Comparison of ENCODE assay signal across 8 cellular contexts in genomic region chr10:103481974-103482531, GRCh38. TPM values are rescaled to one million over a fixed set of nuclear protein-coding genes. Genes with fewer than 3 reads are reported as not detected.
DNase-seq lines count a peak whose midpoint lies in the region; ATAC-seq, FAIRE-seq and TF ChIP-seq lines count a peak whose summit lies in the region.

No MANE protein-coding gene starts in this region.

- H3K27ac Mint-ChIP-seq in activated naive CD4-positive, alpha-beta T cell treated with anti-CD3 and anti-CD28 coated beads for 36 hours = no peak overlapping the region

- peak; percentile 83 for TF ChIP-seq RAD21 in GM12878 (IDR thresholded peaks at IDR 0.05; ENCODE audit: insufficient read depth, low read depth, low read length)

- POLR2A ChIA-PET in GM12878 (lab: Charles Lee) = no interaction called here

- no peaks in the 10 kb centered on the region for H4K20me1 ChIP-seq in GM12878 (ENCODE audit: control insufficient read depth, insufficient read depth)

- FAIRE-seq in GM12878 (lab: Jason Lieb, UNC) = peak; percentile 98

- peak; percentile 76 for ATAC-seq in HG02870 (IDR thresholded peaks at IDR 0.05; ENCODE audit: unreplicated experiment)
- peak; percentile 93 for ATAC-seq in GM12878
- ATAC-seq in HG03439 (IDR thresholded peaks at IDR 0.05; ENCODE audit: unreplicated experiment) = no peak

- TF ChIP-seq CTCF in GM12878 (IDR thresholded peaks at IDR 0.05 in 2 of 3, conservative IDR thresholded peaks at IDR 0.05 in 1 of 3; ENCODE audit: control insufficient read depth in 2 of 3, extremely low read depth in 1 of 3, insufficient read depth in 1 of 3, low read depth in 3 of 3, low read length in 3 of 3) = peak; percentile 67 to 82 (median 76)

- RAD21 ChIA-PET in GM12878 (lab: Charles Lee; ENCODE audit: unreplicated experiment) = interaction anchor here (1.7 kb wide), 1 partner anchor 10 kb away, joined by 11 read pairs; no protein-coding TSS in a partner anchor

- TF ChIP-seq EP300 in GM12878 (IDR thresholded peaks at IDR 0.05; ENCODE audit: borderline replicate concordance in 1 of 2, control insufficient read depth in 1 of 2, low read depth in 2 of 2, low read length in 2 of 2) = no peak

- H3K4me1 Mint-ChIP-seq in activated naive CD4-positive, alpha-beta T cell treated with anti-CD3 and anti-CD28 coated beads for 36 hours (ENCODE audit: low read depth) = no peaks in the 10 kb centered on the region

- H3K4me3 Mint-ChIP-seq in activated naive CD4-positive, alpha-beta T cell treated with anti-CD3 and anti-CD28 coated beads for 36 hours = no peak overlapping the region

- CTCF ChIA-PET in activated naive CD4-positive, alpha-beta T cell treated with anti-CD3 and anti-CD28 coated beads for 36 hours (lab: Charles Lee) = interaction anchor here (0.8 to 1.9 kb wide), 4 partner anchors 11 to 80 kb away, joined by 4 to 10 read pairs (median 4); no protein-coding TSS in a partner anchor
- CTCF ChIA-PET in GM12878 (lab: Yijun Ruan, JAX) = interaction anchor here (0.8 to 10.6 kb wide), 9 partner anchors 16 to 204 kb away, joined by 3 to 195 read pairs (median 7); partner anchors contain the start of gene CALHM2

- H3K36me3 Mint-ChIP-seq in activated naive CD4-positive, alpha-beta T cell treated with anti-CD3 and anti-CD28 coated beads for 36 hours (ENCODE audit: low read depth) = no peaks in the 10 kb centered on the region

- no peak overlapping the region for H2AFZ ChIP-seq in GM12878 (ENCODE audit: control insufficient read depth, low read depth, low read length)

- SMC1A ChIA-PET in GM12878 (lab: Charles Lee; ENCODE audit: uncharacterized antibody, unreplicated experiment) = interaction anchor here (0.8 to 3.2 kb wide), 9 partner anchors 8 to 647 kb away, joined by 3 to 32 read pairs (median 3); partner anchors contain the start of genes ATP5MK and PDCD11

- no peaks in the 10 kb centered on the region for H3K36me3 ChIP-seq in GM12878 (ENCODE audit: control insufficient read depth in 2 of 2, insufficient read depth in 2 of 2, low read length in 1 of 2)

- in situ Hi-C loops in GM12878 (cut with MboI) = no loop called here

- H3K27me3 Mint-ChIP-seq in activated naive CD4-positive, alpha-beta T cell treated with anti-CD3 and anti-CD28 coated beads for 36 hours (ENCODE audit: low read depth) = no peaks in the 10 kb centered on the region

- no peaks in the 10 kb centered on the region for H3K4me1 ChIP-seq in GM12878 (ENCODE audit: control insufficient read depth, insufficient read depth, low read length)

- H3K4me3 ChIP-seq in GM12878 = no peak overlapping the region

- peak; percentile 41 for DNase-seq in activated naive CD4-positive, alpha-beta T cell treated with anti-CD3 and anti-CD28 coated beads for 36 hours
- DNase-seq in activated naive CD4-positive, alpha-beta T cell (lab: John Stamatoyannopoulos, UW) = no peak
- DNase-seq in NCI-H774 (lab: John Stamatoyannopoulos, UW) = peak; percentile 26
- no peak for DNase-seq in GM12878 (ENCODE audit: low read depth, low spot score)
- peak; percentile 49 for DNase-seq in inferior parietal cortex (ENCODE audit: extremely low spot score)
- DNase-seq in stromal cell of bone marrow (ENCODE audit: low read depth) = peak; percentile 64

- no peaks in the 10 kb centered on the region for H3K79me2 ChIP-seq in GM12878 (ENCODE audit: control insufficient read depth, insufficient read depth, low read length)

- no peak overlapping the region for H3K9ac ChIP-seq in GM12878 (ENCODE audit: control insufficient read depth, insufficient read depth, low read length)

- TF ChIP-seq POLR2A in GM12878 (IDR thresholded peaks at IDR 0.05; ENCODE audit: low read depth, low read length) = no peak

- H3K27me3 ChIP-seq in GM12878 (replicated peaks in 1 of 2; ENCODE audit: control insufficient read depth in 2 of 2, insufficient read depth in 2 of 2, low read length in 1 of 2) = no peaks in the 10 kb centered on the region

- intact Hi-C loops in activated naive CD4-positive, alpha-beta T cell treated with anti-CD3 and anti-CD28 coated beads for 36 hours (cut with micrococcal nuclease) = loop anchor here (1.0 to 10.0 kb wide), 4 partner anchors 30 to 647 kb away; partner anchors contain the start of genes CALHM2, CYP17A1 and RPEL1
- intact Hi-C loops in GM12878 (cut with micrococcal nuclease; ENCODE audit: unreplicated experiment) = loop anchor here (1.0 to 5.0 kb wide), 2 partner anchors 35 to 66 kb away; no protein-coding TSS in a partner anchor

- H3K9me3 ChIP-seq in GM12878 (replicated peaks; ENCODE audit: control insufficient read depth, insufficient read depth, low read length) = no peaks in the 10 kb centered on the region

- H3K27ac ChIP-seq in GM12878 (ENCODE audit: control insufficient read depth, insufficient read depth) = no peak overlapping the region

- no peak overlapping the region for H3K4me2 ChIP-seq in GM12878 (ENCODE audit: control insufficient read depth, insufficient read depth)

- BruUV-seq in GM12878 (replicated peaks; lab: Mats Ljungman, UMichigan) = no TSS peak

- 50% methylated on average over 12 of the region's 12 CpGs for WGBS in GM12878 (ENCODE audit: insufficient coverage, insufficient replicate concordance, low lambda C conversion rate, missing lambda C conversion rate)

- no peaks in the 10 kb centered on the region for H3K9me3 Mint-ChIP-seq in activated naive CD4-positive, alpha-beta T cell treated with anti-CD3 and anti-CD28 coated beads for 36 hours

RNA-seq across cellular contexts. Expression of gene CALHM3, which starts 3.0 kb away (rescaled TPM):
- not detected for total RNA-seq in activated naive CD4-positive, alpha-beta T cell treated with anti-CD3 and anti-CD28 coated beads for 36 hours
- 0.39 TPM in 1 of 2 replicates, not detected in the other for total RNA-seq in GM12878 (2013; cell fraction: nucleolus; rRNA removed)
- total RNA-seq in GM12878 (2014; rRNA removed) = 0.11 and 0.22 TPM in 2 replicates
- total RNA-seq in GM12878 (2014; rRNA removed; fragmentation: Illumina TruSeq; extraction: Trizol) = not detected in 2 replicates
- total RNA-seq in GM12878 (2021) = 0.16 TPM in 1 of 2 replicates, not detected in the other
- not detected for polyA plus RNA-seq in GM12878 (2011; ENCODE audit: low read depth)
- polyA plus RNA-seq in GM12878 (2011; rRNA removed) = 0.42 TPM in 2 replicates
- polyA plus RNA-seq in GM12878 (2011; cell fraction: cytosol; rRNA removed) = 0.96 and 1.0 TPM in 2 replicates
- 0.22 and 0.88 TPM in 2 replicates for polyA plus RNA-seq in GM12878 (2011; cell fraction: nucleus; rRNA removed)
- 0.12 and 0.22 TPM in 2 replicates for polyA plus RNA-seq in GM12878 (2012)
- not detected in 2 replicates for polyA plus RNA-seq in GM12878 (2014; fragmentation: Illumina TruSeq; extraction: Trizol)
- polyA plus RNA-seq in GM12878 (2014; fragmentation: Nextera tagmentation; extraction: Ambion mirVana) = under 1 TPM in 1 of 2 experiments, not detected in 1; 0.03 TPM
- polyA plus RNA-seq in GM12878 (2014; rRNA removed) = 0.09 TPM in 1 of 2 replicates, not detected in the other
- under 1 TPM in 1 of 2 experiments, not detected in 1; 0.13 TPM for polyA plus RNA-seq in GM12878 (2016; fragmentation: Nextera tagmentation; extraction: Ambion mirVana)
- 0.21 TPM in 1 of 2 replicates, not detected in the other for polyA minus RNA-seq in GM12878 (2011; rRNA and poly(A)+ RNA removed)
- not detected in 2 replicates for polyA minus RNA-seq in GM12878 (2011; cell fraction: cytosol; rRNA and poly(A)+ RNA removed)
- polyA minus RNA-seq in GM12878 (2011; cell fraction: nucleus; rRNA and poly(A)+ RNA removed) = not detected in 2 replicates

RNA-seq across cellular contexts. Expression of gene NEURL1, which starts 11.5 kb away (rescaled TPM):
- 1 to 10 TPM; 1.3 to 1.6 TPM for total RNA-seq in activated naive CD4-positive, alpha-beta T cell treated with anti-CD3 and anti-CD28 coated beads for 36 hours
- total RNA-seq in GM12878 (2013; cell fraction: nucleolus; rRNA removed) = 0.58 TPM in 1 of 2 replicates, not detected in the other
- total RNA-seq in GM12878 (2014; rRNA removed) = not detected in 2 replicates
- not detected in 2 replicates for total RNA-seq in GM12878 (2014; rRNA removed; fragmentation: Illumina TruSeq; extraction: Trizol)
- total RNA-seq in GM12878 (2021) = 0.05 and 0.13 TPM in 2 replicates
- not detected for polyA plus RNA-seq in GM12878 (2011; ENCODE audit: low read depth)
- 0.01 and 0.04 TPM in 2 replicates for polyA plus RNA-seq in GM12878 (2011; rRNA removed)
- polyA plus RNA-seq in GM12878 (2011; cell fraction: cytosol; rRNA removed) = 0.03 and 0.04 TPM in 2 replicates
- 0.29 and 0.31 TPM in 2 replicates for polyA plus RNA-seq in GM12878 (2011; cell fraction: nucleus; rRNA removed)
- polyA plus RNA-seq in GM12878 (2012) = 0.28 and 0.39 TPM in 2 replicates
- not detected in 2 replicates for polyA plus RNA-seq in GM12878 (2014; fragmentation: Illumina TruSeq; extraction: Trizol)
- polyA plus RNA-seq in GM12878 (2014; fragmentation: Nextera tagmentation; extraction: Ambion mirVana) = under 1 TPM in 1 of 2 experiments, not detected in 1; 0.02 TPM
- polyA plus RNA-seq in GM12878 (2014; rRNA removed) = 0.03 and 0.05 TPM in 2 replicates
- polyA plus RNA-seq in GM12878 (2016; fragmentation: Nextera tagmentation; extraction: Ambion mirVana) = not detected
- polyA minus RNA-seq in GM12878 (2011; rRNA and poly(A)+ RNA removed) = not detected in 2 replicates
- polyA minus RNA-seq in GM12878 (2011; cell fraction: cytosol; rRNA and poly(A)+ RNA removed) = not detected in 2 replicates
- polyA minus RNA-seq in GM12878 (2011; cell fraction: nucleus; rRNA and poly(A)+ RNA removed) = not detected in 2 replicates

RNA-seq across cellular contexts. Expression of gene CALHM1, which starts 23.4 kb away (rescaled TPM):
- not detected for total RNA-seq in activated naive CD4-positive, alpha-beta T cell treated with anti-CD3 and anti-CD28 coated beads for 36 hours
- 1.4 and 1.9 TPM in 2 replicates for total RNA-seq in GM12878 (2013; cell fraction: nucleolus; rRNA removed)
- total RNA-seq in GM12878 (2014; rRNA removed) = 0.17 and 0.65 TPM in 2 replicates
- total RNA-seq in GM12878 (2014; rRNA removed; fragmentation: Illumina TruSeq; extraction: Trizol) = 0.14 and 0.18 TPM in 2 replicates
- 0.31 and 0.40 TPM in 2 replicates for total RNA-seq in GM12878 (2021)
- polyA plus RNA-seq in GM12878 (2011; ENCODE audit: low read depth) = 0.28 TPM
- polyA plus RNA-seq in GM12878 (2011; rRNA removed) = 1.2 and 1.7 TPM in 2 replicates
- polyA plus RNA-seq in GM12878 (2011; cell fraction: cytosol; rRNA removed) = 1.5 and 1.7 TPM in 2 replicates
- polyA plus RNA-seq in GM12878 (2011; cell fraction: nucleus; rRNA removed) = 2.2 and 2.7 TPM in 2 replicates
- polyA plus RNA-seq in GM12878 (2012) = 0.35 and 0.49 TPM in 2 replicates
- 0.16 and 0.17 TPM in 2 replicates for polyA plus RNA-seq in GM12878 (2014; fragmentation: Illumina TruSeq; extraction: Trizol)
- polyA plus RNA-seq in GM12878 (2014; fragmentation: Nextera tagmentation; extraction: Ambion mirVana) = under 1 TPM; 0.05 to 0.15 TPM
- polyA plus RNA-seq in GM12878 (2014; rRNA removed) = 0.18 and 0.45 TPM in 2 replicates
- under 1 TPM; 0.06 to 0.08 TPM for polyA plus RNA-seq in GM12878 (2016; fragmentation: Nextera tagmentation; extraction: Ambion mirVana)
- polyA minus RNA-seq in GM12878 (2011; rRNA and poly(A)+ RNA removed) = 1.6 and 2.7 TPM in 2 replicates
- 0.31 and 0.80 TPM in 2 replicates for polyA minus RNA-seq in GM12878 (2011; cell fraction: cytosol; rRNA and poly(A)+ RNA removed)
- 4.0 and 4.2 TPM in 2 replicates for polyA minus RNA-seq in GM12878 (2011; cell fraction: nucleus; rRNA and poly(A)+ RNA removed)

RNA-seq across cellular contexts. Expression of gene CALHM2, which starts 29.9 kb away (rescaled TPM):
- 1 to 10 TPM; 8.3 to 9.5 TPM for total RNA-seq in activated naive CD4-positive, alpha-beta T cell treated with anti-CD3 and anti-CD28 coated beads for 36 hours
- 24.6 and 24.7 TPM in 2 replicates for total RNA-seq in GM12878 (2013; cell fraction: nucleolus; rRNA removed)
- 7.5 and 8.0 TPM in 2 replicates for total RNA-seq in GM12878 (2014; rRNA removed)
- total RNA-seq in GM12878 (2014; rRNA removed; fragmentation: Illumina TruSeq; extraction: Trizol) = 5.0 and 6.1 TPM in 2 replicates
- total RNA-seq in GM12878 (2021) = 15.2 and 15.3 TPM in 2 replicates
- 4.3 TPM for polyA plus RNA-seq in GM12878 (2011; ENCODE audit: low read depth)
- polyA plus RNA-seq in GM12878 (2011; rRNA removed) = 11.8 and 23.7 TPM in 2 replicates
- polyA plus RNA-seq in GM12878 (2011; cell fraction: cytosol; rRNA removed) = 32.2 and 40.1 TPM in 2 replicates
- polyA plus RNA-seq in GM12878 (2011; cell fraction: nucleus; rRNA removed) = 56.9 and 57.7 TPM in 2 replicates
- 9.2 and 14.4 TPM in 2 replicates for polyA plus RNA-seq in GM12878 (2012)
- polyA plus RNA-seq in GM12878 (2014; fragmentation: Illumina TruSeq; extraction: Trizol) = 5.5 and 8.1 TPM in 2 replicates
- 1 to 10 TPM in 1 of 2 experiments, under 1 TPM in 1; 0.60 to 1.9 TPM for polyA plus RNA-seq in GM12878 (2014; fragmentation: Nextera tagmentation; extraction: Ambion mirVana)
- polyA plus RNA-seq in GM12878 (2014; rRNA removed) = 14.5 and 15.2 TPM in 2 replicates
- polyA plus RNA-seq in GM12878 (2016; fragmentation: Nextera tagmentation; extraction: Ambion mirVana) = 10 to 100 TPM; 10.4 to 12.6 TPM
- polyA minus RNA-seq in GM12878 (2011; rRNA and poly(A)+ RNA removed) = 22.8 and 48.1 TPM in 2 replicates
- polyA minus RNA-seq in GM12878 (2011; cell fraction: cytosol; rRNA and poly(A)+ RNA removed) = 11.5 and 17.3 TPM in 2 replicates
- 32.5 and 51.8 TPM in 2 replicates for polyA minus RNA-seq in GM12878 (2011; cell fraction: nucleus; rRNA and poly(A)+ RNA removed)

Comparison
In these comparisons a context has a peak if more than half of its experiments do, and no peak if none do; other contexts are left out.
1. DNase-seq: peak in activated naive CD4-positive, alpha-beta T cell treated with anti-CD3 and anti-CD28 coated beads for 36 hours (single experiment), NCI-H774 (single experiment), inferior parietal cortex (single experiment) and stromal cell of bone marrow (single experiment); none in activated naive CD4-positive, alpha-beta T cell (0 of 4) and GM12878 (single experiment).